28 cellular contexts compared by ENCODE assay signal in genomic region chr14:48614003-48614402, GRCh38.
"Had no signal": no experiment of that assay in that cellular context is flagged by ENCODE, and none has a peak within 500 bp of the region (broad histone marks: within the 10 kb centered on the region; RNA-seq: fewer than 3 reads in every experiment).

No MANE protein-coding gene starts in this region.

- H3K9me3 ChIP-seq: esophagus muscularis mucosa, gastrocnemius medialis had no signal

- H3K36me3 ChIP-seq: esophagus muscularis mucosa, gastrocnemius medialis, WERI-Rb-1 had no signal

- H3K27ac ChIP-seq: esophagus muscularis mucosa, foreskin keratinocyte, gastrocnemius medialis, WERI-Rb-1 had no signal

- H3K4me3 ChIP-seq: esophagus muscularis mucosa, gastrocnemius medialis had no signal

- DNase-seq: activated B cell treated with CpG ODN at 0.5 μM for 24 hours; activated CD4-positive, alpha-beta T cell treated with anti-CD3 and anti-CD28 coated beads for 48 hours; activated CD4-positive, alpha-beta T cell treated with anti-CD3 and anti-CD28 coated beads, Interleukin-2, amount 50 U/mL, for 1 hour; activated CD4-positive, alpha-beta T cell treated with anti-CD3 and anti-CD28 coated beads, Interleukin-2, amount 50 U/mL, for 48 hours; activated CD8-positive, alpha-beta memory T cell treated with anti-CD3 and anti-CD28 coated beads for 24 hours; activated CD8-positive, alpha-beta T cell treated with anti-CD3 and anti-CD28 coated beads for 36 hours; activated effector memory CD4-positive, alpha-beta T cell treated with Interleukin-2 at 50 U/mL for 16 hours; activated gamma-delta T cell treated with Interleukin-2 at 50 U/mL for 16 hours; activated naive CD4-positive, alpha-beta T cell treated with anti-CD3 and anti-CD28 coated beads, Interleukin-2, amount 50 U/mL, for 16 hours; activated naive CD4-positive, alpha-beta T cell treated with Interleukin-2 at 50 U/mL for 16 hours; activated T-cell treated with anti-CD3 and anti-CD28 coated beads, Interleukin-2, amount 50 U/mL, for 4 hours; amniotic stem cell; anterior cingulate cortex; cortex of kidney; dermis blood vessel endothelial cell; effector CD4-positive, alpha-beta T cell; effector memory CD8-positive, alpha-beta T cell; erythroblast; foreskin keratinocyte; gastrocnemius medialis; glutamatergic neuron; T-helper 1 cell; T-helper 17 cell; T1000; WERI-Rb-1 had no signal

- ATAC-seq: activated CD4-positive, CD25-positive, alpha-beta regulatory T cell treated with anti-CD3 and anti-CD28 coated beads, Interleukin-2, amount 50 U/mL, for 24 hours; activated CD8-positive, alpha-beta T cell treated with anti-CD3 and anti-CD28 coated beads for 36 hours; activated T-cell treated with anti-CD3 and anti-CD28 coated beads, Interleukin-2, amount 50 U/mL, for 4 hours; activated T-helper 17 cell treated with anti-CD3 and anti-CD28 coated beads, Interleukin-2, amount 50 U/mL, for 72 hours; effector memory CD8-positive, alpha-beta T cell; foreskin keratinocyte; gastrocnemius medialis; T-helper 17 cell had no signal

- H3K27me3 ChIP-seq: esophagus muscularis mucosa, foreskin keratinocyte, gastrocnemius medialis had no signal

- H3K4me1 ChIP-seq: esophagus muscularis mucosa, foreskin keratinocyte, gastrocnemius medialis had no signal
